Comparison of ENCODE assay signal across 29 cellular contexts in genomic region chr10:46250898-46251856, GRCh38. TPM values are rescaled to one million over a fixed set of nuclear protein-coding genes. Genes with fewer than 3 reads are reported as not detected.
A peak's percentile ranks its signal among the peaks of the same experiment; 100 is the strongest.
DNase-seq lines count a peak whose midpoint lies in the region; ATAC-seq and TF ChIP-seq lines count a peak whose summit lies in the region.
"Had no signal": no experiment of that assay in that cellular context is flagged by ENCODE, and none has a peak within 500 bp of the region (broad histone marks: within the 10 kb centered on the region; RNA-seq: fewer than 3 reads in every experiment).

No MANE protein-coding gene starts in this region.

- no peaks in the 10 kb centered on the region for H3K27me3 ChIP-seq in CD8-positive, alpha-beta T cell (ENCODE audit: insufficient read depth, low read length)
- H3K27me3 ChIP-seq: tibial artery had no signal

- no peak overlapping the region for H3K27ac ChIP-seq in CD8-positive, alpha-beta T cell (ENCODE audit: low read depth, low read length)
- H3K27ac ChIP-seq: A549, tibial artery had no signal

- peaks cover 43% of the 10 kb centered on the region for H3K36me3 ChIP-seq in CD8-positive, alpha-beta T cell (ENCODE audit: insufficient read depth, low read length)
- H3K36me3 ChIP-seq: HAP-1, tibial artery had no signal

- no peak overlapping the region for H3K4me3 ChIP-seq in CD8-positive, alpha-beta T cell (ENCODE audit: low read depth, low read length)
- H3K4me3 ChIP-seq: A549, HAP-1, tibial artery had no signal

- H3K4me1 Mint-ChIP-seq in activated T-cell treated with anti-CD3 and anti-CD28 coated beads, Interleukin-2, amount 50 U/mL, for 24 hours (ENCODE audit: low read depth) = peaks cover 9% of the 10 kb centered on the region
- H3K4me1 Mint-ChIP-seq in CD8-positive, alpha-beta T cell (ENCODE audit: low read depth) = peaks cover 15% of the 10 kb centered on the region
- peaks cover 8 to 16% of the 10 kb centered on the region in 2 donors for H3K4me1 Mint-ChIP-seq in effector memory CD8-positive, alpha-beta T cell (ENCODE audit: low read depth in 2 of 2)
- peaks cover 12% of the 10 kb centered on the region for H3K4me1 Mint-ChIP-seq in stimulated activated effector memory CD8-positive, alpha-beta T cell treated with anti-CD3 and anti-CD28 coated beads, Interleukin-12 subunit alpha, Interleukin-12 subunit beta, amount 100 ng/mL, for 72 hours

- H3K9me3 ChIP-seq in CD8-positive, alpha-beta T cell (ENCODE audit: low read length) = no peaks in the 10 kb centered on the region
- H3K9me3 ChIP-seq: A549, HAP-1, tibial artery had no signal

- H3K4me1 ChIP-seq in CD8-positive, alpha-beta T cell (ENCODE audit: insufficient read depth, low read length) = peaks cover 3% of the 10 kb centered on the region
- H3K4me1 ChIP-seq: HAP-1 had no signal

- no peaks in the 10 kb centered on the region for H3K9me3 Mint-ChIP-seq in activated T-cell treated with anti-CD3 and anti-CD28 coated beads, Interleukin-2, amount 50 U/mL, for 24 hours
- no peaks in the 10 kb centered on the region for H3K9me3 Mint-ChIP-seq in CD8-positive, alpha-beta T cell
- H3K9me3 Mint-ChIP-seq in effector memory CD8-positive, alpha-beta T cell = no peaks in the 10 kb centered on the region
- H3K9me3 Mint-ChIP-seq in stimulated activated effector memory CD8-positive, alpha-beta T cell treated with anti-CD3 and anti-CD28 coated beads, Interleukin-12 subunit alpha, Interleukin-12 subunit beta, amount 100 ng/mL, for 72 hours = no peaks in the 10 kb centered on the region
- H3K9me3 Mint-ChIP-seq: central memory CD8-positive, alpha-beta T cell; stimulated activated naive CD8-positive, alpha-beta T cell treated with anti-CD3 and anti-CD28 coated beads, Interleukin-15, Interleukin-2, amounts not matched to agents 100 ng/mL and 50 ng/mL, for 24 hours; T-cell had no signal

- intact Hi-C loops in CD8-positive, alpha-beta T cell (cut with DNase I, micrococcal nuclease) = loop anchor here in 1 of 2 experiments (1.0 kb wide), 1 partner anchor 59 kb away; no protein-coding TSS in a partner anchor
- intact Hi-C loops in Right ventricle myocardium superior (cut with DNase I) = no loop called here

- peak overlapping the region; percentile 59 for H3K27ac Mint-ChIP-seq in activated T-cell treated with anti-CD3 and anti-CD28 coated beads, Interleukin-2, amount 50 U/mL, for 24 hours
- H3K27ac Mint-ChIP-seq in CD8-positive, alpha-beta T cell = peak overlapping the region; percentile 87
- peak overlapping the region; percentile 67 to 80 for H3K27ac Mint-ChIP-seq in effector memory CD8-positive, alpha-beta T cell
- H3K27ac Mint-ChIP-seq in stimulated activated effector memory CD8-positive, alpha-beta T cell treated with anti-CD3 and anti-CD28 coated beads, Interleukin-12 subunit alpha, Interleukin-12 subunit beta, amount 100 ng/mL, for 72 hours = peak overlapping the region; percentile 69
- H3K27ac Mint-ChIP-seq: stimulated activated naive CD8-positive, alpha-beta T cell treated with anti-CD3 and anti-CD28 coated beads, Interleukin-15, Interleukin-2, amounts not matched to agents 100 ng/mL and 50 ng/mL, for 24 hours had no signal

- POLR2A ChIA-PET in CD8-positive, alpha-beta T cell (lab: Charles Lee) = no interaction called here

- CTCF ChIA-PET in CD8-positive, alpha-beta T cell (lab: Charles Lee) = no interaction called here

- peaks cover 19% of the 10 kb centered on the region for H3K36me3 Mint-ChIP-seq in activated T-cell treated with anti-CD3 and anti-CD28 coated beads, Interleukin-2, amount 50 U/mL, for 24 hours (ENCODE audit: low read depth)
- H3K36me3 Mint-ChIP-seq in CD8-positive, alpha-beta T cell = peaks cover 86% of the 10 kb centered on the region
- peaks cover 15% of the 10 kb centered on the region for H3K36me3 Mint-ChIP-seq in effector memory CD8-positive, alpha-beta T cell (ENCODE audit: insufficient read depth)
- no peaks in the 10 kb centered on the region for H3K36me3 Mint-ChIP-seq in stimulated activated effector memory CD8-positive, alpha-beta T cell treated with anti-CD3 and anti-CD28 coated beads, Interleukin-12 subunit alpha, Interleukin-12 subunit beta, amount 100 ng/mL, for 72 hours

- no peak for TF ChIP-seq CTCF in CD8-positive, alpha-beta T cell (IDR thresholded peaks at IDR 0.05)

- H3K4me3 Mint-ChIP-seq in activated T-cell treated with anti-CD3 and anti-CD28 coated beads, Interleukin-2, amount 50 U/mL, for 24 hours = no peak overlapping the region
- H3K4me3 Mint-ChIP-seq in CD8-positive, alpha-beta T cell = no peak overlapping the region
- no peak overlapping the region for H3K4me3 Mint-ChIP-seq in effector memory CD8-positive, alpha-beta T cell
- no peak overlapping the region for H3K4me3 Mint-ChIP-seq in stimulated activated effector memory CD8-positive, alpha-beta T cell treated with anti-CD3 and anti-CD28 coated beads, Interleukin-12 subunit alpha, Interleukin-12 subunit beta, amount 100 ng/mL, for 72 hours
- H3K4me3 Mint-ChIP-seq: activated CD4-positive, alpha-beta T cell treated with anti-CD3 and anti-CD28 coated beads for 36 hours; central memory CD8-positive, alpha-beta T cell; naive thymus-derived CD4-positive, alpha-beta T cell; stimulated activated naive CD8-positive, alpha-beta T cell treated with anti-CD3 and anti-CD28 coated beads, Interleukin-15, Interleukin-2, amounts not matched to agents 100 ng/mL and 50 ng/mL, for 24 hours; T-cell had no signal

- H3K27me3 Mint-ChIP-seq in activated T-cell treated with anti-CD3 and anti-CD28 coated beads, Interleukin-2, amount 50 U/mL, for 24 hours = no peaks in the 10 kb centered on the region
- no peaks in the 10 kb centered on the region for H3K27me3 Mint-ChIP-seq in CD8-positive, alpha-beta T cell (ENCODE audit: low read depth)
- H3K27me3 Mint-ChIP-seq in effector memory CD8-positive, alpha-beta T cell = no peaks in the 10 kb centered on the region
- H3K27me3 Mint-ChIP-seq: activated CD4-positive, alpha-beta T cell treated with anti-CD3 and anti-CD28 coated beads for 36 hours; central memory CD8-positive, alpha-beta T cell; naive thymus-derived CD4-positive, alpha-beta T cell; stimulated activated naive CD8-positive, alpha-beta T cell treated with anti-CD3 and anti-CD28 coated beads, Interleukin-15, Interleukin-2, amounts not matched to agents 100 ng/mL and 50 ng/mL, for 24 hours; T-cell had no signal

- ATAC-seq in CD8-positive, alpha-beta T cell = no peak
- no peak for ATAC-seq in effector memory CD8-positive, alpha-beta T cell (replicated peaks)
- no peak for ATAC-seq in stimulated activated effector memory CD8-positive, alpha-beta T cell treated with anti-CD3 and anti-CD28 coated beads, Interleukin-12 subunit alpha, Interleukin-12 subunit beta, amount 100 ng/mL, for 72 hours
- no peak for ATAC-seq in Right ventricle myocardium superior (ENCODE audit: poor library complexity)
- ATAC-seq: A549; activated CD4-positive, alpha-beta T cell treated with anti-CD3 and anti-CD28 coated beads for 36 hours; naive thymus-derived CD4-positive, alpha-beta T cell; T-cell had no signal

- no peak for DNase-seq in activated T-cell treated with anti-CD3 and anti-CD28 coated beads, Interleukin-2, amount 50 U/mL, for 24 hours
- no peak for DNase-seq in activated T-cell treated with anti-CD3 and anti-CD28 coated beads for 4 hours
- no peak for DNase-seq in CD8-positive, alpha-beta T cell
- no peak for DNase-seq in effector memory CD8-positive, alpha-beta T cell
- peak in 1 of 2 donors; percentile 44 for DNase-seq in stimulated activated effector memory CD8-positive, alpha-beta T cell treated with anti-CD3 and anti-CD28 coated beads, Interleukin-12 subunit alpha, Interleukin-12 subunit beta, amount 100 ng/mL, for 72 hours (ENCODE audit: low spot score in 2 of 2)
- DNase-seq in NCI-H69 (lab: John Stamatoyannopoulos, UW) = no peak
- DNase-seq in mesenteric fat pad (ENCODE audit: low spot score) = no peak
- no peak for DNase-seq in Right ventricle myocardium superior
- DNase-seq: activated CD4-positive, alpha-beta T cell treated with anti-CD3 and anti-CD28 coated beads for 36 hours; AML-193; DMS53; islet precursor cell; midbrain; NCI-H1436 treated with DMSO at 0.1 percent for 48 hours; NCI-H774; occipital lobe had no signal

RNA-seq across cellular contexts. Expression of gene ANTXRL, which starts 35.6 kb away (rescaled TPM):
- not detected for total RNA-seq in CD8-positive, alpha-beta T cell
- total RNA-seq in mesenteric fat pad (not detected), Right ventricle myocardium superior (not detected)
- total RNA-seq: activated CD4-positive, alpha-beta T cell treated with anti-CD3 and anti-CD28 coated beads for 36 hours; dermis microvascular lymphatic vessel endothelial cell; G401; liver; occipital lobe; RPMI7951; SK-MEL-5; skeletal muscle tissue had no signal
